30 cellular contexts compared by ENCODE assay signal in genomic region chr7:2437136-2437535, GRCh38. TPM values are rescaled to one million over a fixed set of nuclear protein-coding genes. Genes with fewer than 3 reads are reported as not detected.
A peak's percentile ranks its signal among the peaks of the same experiment; 100 is the strongest.
DNase-seq lines count a peak whose midpoint lies in the region; ATAC-seq and TF ChIP-seq lines count a peak whose summit lies in the region.
"Had no signal": no experiment of that assay in that cellular context is flagged by ENCODE, and none has a peak within 500 bp of the region (broad histone marks: within the 10 kb centered on the region; RNA-seq: fewer than 3 reads in every experiment).

No MANE protein-coding gene starts in this region.

- no peaks in the 10 kb centered on the region for H3K9me3 Mint-ChIP-seq in type B pancreatic cell
- H3K9me3 Mint-ChIP-seq: activated naive CD4-positive, alpha-beta T cell treated with anti-CD3 and anti-CD28 coated beads for 36 hours; CD4-positive, alpha-beta T cell; natural killer cell had no signal

- no peak overlapping the region for H3K23ac ChIP-seq in mesendoderm (ENCODE audit: low read length)

- TF ChIP-seq CTCF in mammary epithelial cell (conservative IDR thresholded peaks at IDR 0.05 in 1 of 2, IDR thresholded peaks at IDR 0.05 in 1 of 2; ENCODE audit: extremely low read depth in 1 of 2, insufficient read depth in 1 of 2, low read depth in 1 of 2, low read length in 2 of 2) (no peak), lower lobe of right lung (IDR thresholded peaks at IDR 0.05) (no peak), type B pancreatic cell (conservative IDR thresholded peaks at IDR 0.05) (no peak)

- no peak overlapping the region for H2AK5ac ChIP-seq in mesendoderm (ENCODE audit: low read length)

- intact Hi-C loops in mammary epithelial cell (cut with micrococcal nuclease) (no loop called here), lower lobe of right lung (cut with DNase I) (no loop called here)

- 81% methylated on average over 9 of the region's 9 CpGs for WGBS in mammary epithelial cell (ENCODE audit: low coverage, missing lambda C conversion rate)
- no CpG with 5 or more reads among the region's 9 CpGs for WGBS in mesendoderm (ENCODE audit: extremely low coverage, insufficient coverage, low lambda C conversion rate)

- no peaks in the 10 kb centered on the region for H3K79me1 ChIP-seq in mesendoderm (ENCODE audit: low read length)

- no TSS peak for BruUV-seq in mammary epithelial cell (replicated peaks; lab: Mats Ljungman, UMichigan)

- H3K9me3 ChIP-seq in mammary epithelial cell (replicated peaks; ENCODE audit: insufficient read depth, low read length) (no peaks in the 10 kb centered on the region), lower lobe of right lung (no peaks in the 10 kb centered on the region)
- H3K9me3 ChIP-seq: adrenal gland, SJCRH30, vagina had no signal

- no peak overlapping the region for H4K5ac ChIP-seq in mesendoderm (ENCODE audit: low read length)

- in situ Hi-C loops in T47D (cut with HindIII; ENCODE audit: low pct_unique_long_range_greater_than_20kb, low sequenced_read_pairs) (no loop called here), mammary epithelial cell (cut with MboI; ENCODE audit: low sequenced_read_pairs in 2 of 2) (no loop called here)

- no peak overlapping the region for H2AFZ ChIP-seq in mammary epithelial cell (ENCODE audit: low read depth, low read length)

- no peak overlapping the region for H3K4ac ChIP-seq in mesendoderm (ENCODE audit: low read depth, low read length)

- ATAC-seq in lower lobe of right lung (peak; percentile 36 to 39), HG02885 (IDR thresholded peaks at IDR 0.05; ENCODE audit: poor library complexity, unreplicated experiment) (no peak)
- ATAC-seq: natural killer cell, PC-3 had no signal

- H2BK5ac ChIP-seq in mesendoderm (ENCODE audit: low read length) = no peak overlapping the region

- peaks cover 23% of the 10 kb centered on the region for H3K4me1 Mint-ChIP-seq in type B pancreatic cell (ENCODE audit: unreplicated experiment)

- H3K56ac ChIP-seq in mesendoderm (ENCODE audit: low read length) = no peak overlapping the region

- H3K4me1 ChIP-seq in mammary epithelial cell (ENCODE audit: insufficient read depth, low read length) = no peaks in the 10 kb centered on the region
- H3K4me1 ChIP-seq in lower lobe of right lung = peaks cover 52% of the 10 kb centered on the region
- no peaks in the 10 kb centered on the region for H3K4me1 ChIP-seq in mesendoderm (ENCODE audit: control insufficient read depth, low read depth, low read length)
- H3K4me1 ChIP-seq: adrenal gland, SJCRH30 had no signal

- dilution Hi-C loops in mammary epithelial cell (cut with HindIII; ENCODE audit: low sequenced_read_pairs) = loop anchor here (5.0 to 10.0 kb wide), 5 partner anchors 45 to 662 kb away; no protein-coding TSS in a partner anchor

- no peaks in the 10 kb centered on the region for H3K27me3 Mint-ChIP-seq in type B pancreatic cell
- H3K27me3 Mint-ChIP-seq: CD4-positive, alpha-beta T cell had no signal

- no peaks in the 10 kb centered on the region for H3K27me3 ChIP-seq in mammary epithelial cell (ENCODE audit: insufficient read depth, low read length)
- H3K27me3 ChIP-seq in lower lobe of right lung (ENCODE audit: low read depth) = no peaks in the 10 kb centered on the region
- no peaks in the 10 kb centered on the region for H3K27me3 ChIP-seq in mesendoderm (ENCODE audit: insufficient read depth, low read length, poor library complexity)
- H3K27me3 ChIP-seq: adrenal gland, brain microvascular endothelial cell, SJCRH30, vagina had no signal

- peak; percentile 54 to 61 for DNase-seq in T47D (ENCODE audit: low read depth in 1 of 2, low spot score in 1 of 2)
- no peak for DNase-seq in mammary epithelial cell
- peak in 5 of 61 donors; percentile 9 to 38 (median 17) for DNase-seq in caudate nucleus (lab: John Stamatoyannopoulos, UW)
- no peak for DNase-seq in lower lobe of right lung
- DNase-seq in type B pancreatic cell (ENCODE audit: extremely low spot score, unreplicated experiment) = no peak
- no peak for DNase-seq in T-helper 2 cell
- no peak for DNase-seq in mesendoderm
- DNase-seq: activated CD4-positive, alpha-beta T cell treated with anti-CD3 and anti-CD28 coated beads, Interleukin-2, amount 50 U/mL, for 4 hours; activated naive CD4-positive, alpha-beta T cell treated with anti-CD3 and anti-CD28 coated beads for 36 hours; adrenal gland; brain microvascular endothelial cell; CD4-positive, alpha-beta T cell; effector CD4-positive, alpha-beta T cell; EL; erythroblast; foreskin fibroblast; left cardiac atrium; natural killer cell; NCI-H1694 treated with DMSO at 0.1 percent for 48 hours; NCI-H2171; NCI-H524 treated with DMSO at 0.1 percent for 48 hours; occipital lobe; PC-3; SJCRH30; stimulated activated CD4-positive, alpha-beta T cell treated with anti-CD3 and anti-CD28 coated beads, Interleukin-2, amount 100 ng/mL, for 48 hours had no signal

- no peak overlapping the region for H2BK15ac ChIP-seq in mesendoderm (replicated peaks; ENCODE audit: low read depth)

- no peak overlapping the region for H3K27ac ChIP-seq in mammary epithelial cell (ENCODE audit: insufficient read depth, low read depth, low read length)
- peak overlapping the region; percentile 19 for H3K27ac ChIP-seq in caudate nucleus (ENCODE audit: low read depth, low read length)
- no peak overlapping the region for H3K27ac ChIP-seq in lower lobe of right lung
- H3K27ac ChIP-seq in mesendoderm (ENCODE audit: low read depth, low read length) = no peak overlapping the region
- H3K27ac ChIP-seq: adrenal gland, brain microvascular endothelial cell, SJCRH30, vagina had no signal

- no peak overlapping the region for H3K4me2 ChIP-seq in mammary epithelial cell (ENCODE audit: insufficient read depth, low read depth, low read length)
- no peak overlapping the region for H3K4me2 ChIP-seq in mesendoderm (ENCODE audit: low read length)

- CTCF ChIA-PET in mammary epithelial cell (lab: Charles Lee; ENCODE audit: low non-redundant PET) = no interaction called here

- H3K18ac ChIP-seq in mesendoderm (ENCODE audit: low read length) = no peak overlapping the region

- H3K36me3 Mint-ChIP-seq in type B pancreatic cell = peaks cover 21% of the 10 kb centered on the region
- H3K36me3 Mint-ChIP-seq: natural killer cell had no signal

- H4K8ac ChIP-seq in mesendoderm (ENCODE audit: low read depth, low read length) = no peak overlapping the region

- no peak overlapping the region for H3K4me3 Mint-ChIP-seq in type B pancreatic cell
- H3K4me3 Mint-ChIP-seq: activated naive CD4-positive, alpha-beta T cell treated with anti-CD3 and anti-CD28 coated beads for 36 hours; CD4-positive, alpha-beta T cell; natural killer cell had no signal

- H3K79me2 ChIP-seq in mammary epithelial cell (ENCODE audit: insufficient read depth, low read length) (no peaks in the 10 kb centered on the region), mesendoderm (ENCODE audit: control insufficient read depth, insufficient read depth, low read length) (no peaks in the 10 kb centered on the region)

- no peaks in the 10 kb centered on the region for H4K20me1 ChIP-seq in mammary epithelial cell (ENCODE audit: insufficient read depth, low read length)

- H3K36me3 ChIP-seq in mammary epithelial cell (ENCODE audit: insufficient read depth, low read length) (no peaks in the 10 kb centered on the region), lower lobe of right lung (peaks cover 51% of the 10 kb centered on the region), mesendoderm (ENCODE audit: control insufficient read depth, insufficient read depth, low read length) (peaks cover 3% of the 10 kb centered on the region)

- no peak overlapping the region for H3K9ac ChIP-seq in mammary epithelial cell (ENCODE audit: insufficient read depth, low read length)
- no peak overlapping the region for H3K9ac ChIP-seq in mesendoderm (ENCODE audit: low read length)

- H3K27ac Mint-ChIP-seq in type B pancreatic cell = peak overlapping the region; percentile 30
- H3K27ac Mint-ChIP-seq: activated naive CD4-positive, alpha-beta T cell treated with anti-CD3 and anti-CD28 coated beads for 36 hours; CD4-positive, alpha-beta T cell had no signal

- no peak overlapping the region for H2BK120ac ChIP-seq in mesendoderm (ENCODE audit: low read depth, low read length)

- H3K4me3 ChIP-seq in mammary epithelial cell (replicated peaks in 1 of 3; ENCODE audit: insufficient read depth in 1 of 3, low read depth in 2 of 3, low read length in 3 of 3) (no peak overlapping the region), lower lobe of right lung (no peak overlapping the region), mesendoderm (ENCODE audit: low read length) (no peak overlapping the region)
- H3K4me3 ChIP-seq: adrenal gland, SJCRH30, vagina had no signal

RNA-seq across cellular contexts. Expression of gene CHST12, which starts 33.7 kb away (rescaled TPM):
- 10 to 100 TPM in 1 of 2 donors, 1 to 10 TPM in 1; 3.2 to 10.0 TPM for total RNA-seq in mammary epithelial cell
- 10.7 TPM for polyA plus RNA-seq in mammary epithelial cell
- 9.6 TPM for polyA minus RNA-seq in mammary epithelial cell
- total RNA-seq in lower lobe of right lung = 29.2 TPM
- 17.6 and 22.4 TPM in 2 replicates for total RNA-seq in type B pancreatic cell (ENCODE audit: low replicate concordance)
- polyA plus RNA-seq in mesendoderm (2013, experiment 1 of 2) = 8.7 TPM
- 8.9 TPM for polyA plus RNA-seq in mesendoderm (2013, experiment 2 of 2)

RNA-seq across cellular contexts. Expression of gene GRIFIN, which starts 39.1 kb away (rescaled TPM):
- total RNA-seq in mammary epithelial cell (not detected), lower lobe of right lung (not detected), type B pancreatic cell (ENCODE audit: low replicate concordance) (not detected in 2 replicates)
- not detected for polyA plus RNA-seq in mammary epithelial cell
- polyA minus RNA-seq in mammary epithelial cell = not detected
- not detected for polyA plus RNA-seq in mesendoderm (2013, experiment 1 of 2)
- not detected for polyA plus RNA-seq in mesendoderm (2013, experiment 2 of 2)
- total RNA-seq: A172; activated naive CD4-positive, alpha-beta T cell treated with anti-CD3 and anti-CD28 coated beads for 36 hours; adrenal gland; CD4-positive, alpha-beta T cell; left cardiac atrium; LHCN-M2; natural killer cell; occipital lobe; PC-3; SJCRH30; temporal lobe; vagina had no signal
- polyA plus RNA-seq: adrenal gland had no signal

Comparison
In these comparisons a context has a peak if more than half of its experiments do, and no peak if none do; other contexts are left out.
1. DNase-seq: peak in T47D (2 of 2); none in mammary epithelial cell (single experiment), lower lobe of right lung (single experiment), type B pancreatic cell (single experiment), T-helper 2 cell (0 of 5) and mesendoderm (single experiment).